ENCODE assay signal across 1 cellular context in the genomic region with DNA sequence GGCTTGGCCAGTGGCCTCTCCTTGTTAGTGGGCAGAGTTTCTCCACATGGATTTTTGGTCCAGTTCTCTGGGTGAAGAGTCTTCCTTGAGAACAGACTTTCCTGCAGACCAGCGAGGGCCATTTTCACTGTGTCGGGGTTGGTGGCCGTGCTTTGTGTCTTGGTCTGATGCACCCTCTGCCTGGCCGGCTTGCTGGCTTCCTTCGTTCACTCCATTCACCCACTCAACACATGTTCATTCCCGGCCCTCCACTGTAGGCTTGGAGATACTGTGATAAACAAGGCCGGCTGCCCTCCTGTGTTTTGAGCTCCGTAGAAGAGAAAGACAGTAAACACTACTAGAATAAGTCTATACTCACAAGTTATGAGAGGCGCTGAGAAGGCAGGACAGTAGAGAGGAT.
TF ChIP-seq lines count a peak whose summit lies in the region.

No MANE protein-coding gene starts in this region.

TF ChIP-seq in WTC11, 78 proteins besides CTCF, POLR2A, EP300 and RAD21 (continued from another document):
- TF ChIP-seq, protein P1, sequence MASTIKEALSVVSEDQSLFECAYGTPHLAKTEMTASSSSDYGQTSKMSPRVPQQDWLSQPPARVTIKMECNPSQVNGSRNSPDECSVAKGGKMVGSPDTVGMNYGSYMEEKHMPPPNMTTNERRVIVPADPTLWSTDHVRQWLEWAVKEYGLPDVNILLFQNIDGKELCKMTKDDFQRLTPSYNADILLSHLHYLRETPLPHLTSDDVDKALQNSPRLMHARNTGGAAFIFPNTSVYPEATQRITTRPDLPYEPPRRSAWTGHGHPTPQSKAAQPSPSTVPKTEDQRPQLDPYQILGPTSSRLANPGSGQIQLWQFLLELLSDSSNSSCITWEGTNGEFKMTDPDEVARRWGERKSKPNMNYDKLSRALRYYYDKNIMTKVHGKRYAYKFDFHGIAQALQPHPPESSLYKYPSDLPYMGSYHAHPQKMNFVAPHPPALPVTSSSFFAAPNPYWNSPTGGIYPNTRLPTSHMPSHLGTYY (CRISPR knock-in tag; IDR thresholded peaks at IDR 0.05), result no peak
- no peak for TF ChIP-seq ZNF138 (CRISPR knock-in tag; conservative IDR thresholded peaks at IDR 0.05)
- no peak for TF ChIP-seq MLX (CRISPR knock-in tag; IDR thresholded peaks at IDR 0.05)
